2 cellular contexts compared by ENCODE assay signal in the genomic region with DNA sequence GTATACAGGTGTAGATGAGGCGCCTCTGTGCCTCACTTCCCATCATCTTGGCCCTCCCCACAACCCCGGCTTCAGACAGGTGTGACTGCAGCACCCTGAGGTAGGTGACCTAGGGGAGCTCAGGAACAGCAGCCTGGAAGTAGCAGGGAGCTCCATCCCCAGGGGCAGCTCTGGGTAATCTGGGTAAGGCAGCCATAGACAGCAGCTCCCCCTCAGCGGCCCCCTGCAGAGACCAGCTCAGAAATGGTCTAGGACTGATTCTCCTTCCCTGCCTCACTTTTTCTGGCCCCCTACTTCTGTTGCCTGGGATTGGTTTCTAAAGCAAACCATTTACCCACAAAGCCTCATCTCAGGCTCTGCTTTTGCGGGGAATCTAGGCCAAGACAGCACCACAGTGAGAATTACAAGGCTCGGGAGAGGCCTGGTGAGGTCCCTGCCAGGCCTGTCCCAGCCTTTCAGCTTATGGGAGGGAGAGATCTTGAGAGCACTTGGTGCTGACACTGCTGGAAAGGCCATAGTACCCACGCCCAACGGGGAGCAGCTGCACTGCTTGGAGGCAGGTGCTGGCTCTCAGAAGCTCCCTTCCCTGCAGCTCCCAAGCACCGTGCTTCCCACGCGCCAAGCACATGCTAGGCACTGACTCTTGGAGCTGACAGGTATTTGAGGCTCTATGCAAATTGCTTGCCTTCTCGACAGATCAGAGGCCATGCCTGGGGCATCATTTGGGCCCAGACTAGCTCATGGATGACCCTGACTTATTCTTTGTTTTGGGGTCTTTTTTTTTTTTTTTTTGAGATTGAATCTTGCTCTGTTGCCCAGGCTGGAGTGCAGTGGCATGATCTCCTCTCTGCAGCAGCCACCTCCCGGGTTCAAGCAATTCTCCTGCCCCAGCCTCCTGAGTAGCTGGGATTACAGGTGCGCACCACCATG.
TF ChIP-seq lines count a peak whose summit lies in the region.

No MANE protein-coding gene starts in this region.

TF ChIP-seq in GM23338, 12 proteins besides CTCF, POLR2A, EP300 and RAD21 (continues in another document):
- TF ChIP-seq, protein P1, sequence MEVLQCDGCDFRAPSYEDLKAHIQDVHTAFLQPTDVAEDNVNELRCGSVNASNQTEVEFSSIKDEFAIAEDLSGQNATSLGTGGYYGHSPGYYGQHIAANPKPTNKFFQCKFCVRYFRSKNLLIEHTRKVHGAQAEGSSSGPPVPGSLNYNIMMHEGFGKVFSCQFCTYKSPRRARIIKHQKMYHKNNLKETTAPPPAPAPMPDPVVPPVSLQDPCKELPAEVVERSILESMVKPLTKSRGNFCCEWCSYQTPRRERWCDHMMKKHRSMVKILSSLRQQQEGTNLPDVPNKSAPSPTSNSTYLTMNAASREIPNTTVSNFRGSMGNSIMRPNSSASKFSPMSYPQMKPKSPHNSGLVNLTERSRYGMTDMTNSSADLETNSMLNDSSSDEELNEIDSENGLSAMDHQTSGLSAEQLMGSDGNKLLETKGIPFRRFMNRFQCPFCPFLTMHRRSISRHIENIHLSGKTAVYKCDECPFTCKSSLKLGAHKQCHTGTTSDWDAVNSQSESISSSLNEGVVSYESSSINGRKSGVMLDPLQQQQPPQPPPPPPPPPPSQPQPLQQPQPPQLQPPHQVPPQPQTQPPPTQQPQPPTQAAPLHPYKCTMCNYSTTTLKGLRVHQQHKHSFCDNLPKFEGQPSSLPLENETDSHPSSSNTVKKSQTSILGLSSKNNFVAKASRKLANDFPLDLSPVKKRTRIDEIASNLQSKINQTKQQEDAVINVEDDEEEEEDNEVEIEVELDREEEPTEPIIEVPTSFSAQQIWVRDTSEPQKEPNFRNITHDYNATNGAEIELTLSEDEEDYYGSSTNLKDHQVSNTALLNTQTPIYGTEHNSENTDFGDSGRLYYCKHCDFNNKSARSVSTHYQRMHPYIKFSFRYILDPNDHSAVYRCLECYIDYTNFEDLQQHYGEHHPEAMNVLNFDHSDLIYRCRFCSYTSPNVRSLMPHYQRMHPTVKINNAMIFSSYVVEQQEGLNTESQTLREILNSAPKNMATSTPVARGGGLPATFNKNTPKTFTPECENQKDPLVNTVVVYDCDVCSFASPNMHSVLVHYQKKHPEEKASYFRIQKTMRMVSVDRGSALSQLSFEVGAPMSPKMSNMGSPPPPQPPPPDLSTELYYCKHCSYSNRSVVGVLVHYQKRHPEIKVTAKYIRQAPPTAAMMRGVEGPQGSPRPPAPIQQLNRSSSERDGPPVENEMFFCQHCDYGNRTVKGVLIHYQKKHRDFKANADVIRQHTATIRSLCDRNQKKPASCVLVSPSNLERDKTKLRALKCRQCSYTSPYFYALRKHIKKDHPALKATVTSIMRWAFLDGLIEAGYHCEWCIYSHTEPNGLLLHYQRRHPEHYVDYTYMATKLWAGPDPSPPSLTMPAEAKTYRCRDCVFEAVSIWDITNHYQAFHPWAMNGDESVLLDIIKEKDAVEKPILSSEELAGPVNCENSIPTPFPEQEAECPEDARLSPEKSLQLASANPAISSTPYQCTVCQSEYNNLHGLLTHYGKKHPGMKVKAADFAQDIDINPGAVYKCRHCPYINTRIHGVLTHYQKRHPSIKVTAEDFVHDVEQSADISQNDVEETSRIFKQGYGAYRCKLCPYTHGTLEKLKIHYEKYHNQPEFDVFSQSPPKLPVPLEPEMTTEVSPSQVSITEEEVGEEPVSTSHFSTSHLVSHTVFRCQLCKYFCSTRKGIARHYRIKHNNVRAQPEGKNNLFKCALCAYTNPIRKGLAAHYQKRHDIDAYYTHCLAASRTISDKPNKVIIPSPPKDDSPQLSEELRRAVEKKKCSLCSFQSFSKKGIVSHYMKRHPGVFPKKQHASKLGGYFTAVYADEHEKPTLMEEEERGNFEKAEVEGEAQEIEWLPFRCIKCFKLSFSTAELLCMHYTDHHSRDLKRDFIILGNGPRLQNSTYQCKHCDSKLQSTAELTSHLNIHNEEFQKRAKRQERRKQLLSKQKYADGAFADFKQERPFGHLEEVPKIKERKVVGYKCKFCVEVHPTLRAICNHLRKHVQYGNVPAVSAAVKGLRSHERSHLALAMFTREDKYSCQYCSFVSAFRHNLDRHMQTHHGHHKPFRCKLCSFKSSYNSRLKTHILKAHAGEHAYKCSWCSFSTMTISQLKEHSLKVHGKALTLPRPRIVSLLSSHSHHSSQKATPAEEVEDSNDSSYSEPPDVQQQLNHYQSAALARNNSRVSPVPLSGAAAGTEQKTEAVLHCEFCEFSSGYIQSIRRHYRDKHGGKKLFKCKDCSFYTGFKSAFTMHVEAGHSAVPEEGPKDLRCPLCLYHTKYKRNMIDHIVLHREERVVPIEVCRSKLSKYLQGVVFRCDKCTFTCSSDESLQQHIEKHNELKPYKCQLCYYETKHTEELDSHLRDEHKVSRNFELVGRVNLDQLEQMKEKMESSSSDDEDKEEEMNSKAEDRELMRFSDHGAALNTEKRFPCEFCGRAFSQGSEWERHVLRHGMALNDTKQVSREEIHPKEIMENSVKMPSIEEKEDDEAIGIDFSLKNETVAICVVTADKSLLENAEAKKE (CRISPR knock-in tag; IDR thresholded peaks at IDR 0.05): no peak
- no peak for TF ChIP-seq STAT1 (IDR thresholded peaks at IDR 0.05; ENCODE audit: unreplicated experiment)
- TF ChIP-seq CREB1 (CRISPR knock-in tag; IDR thresholded peaks at IDR 0.05; ENCODE audit: low read depth): no peak
- TF ChIP-seq, protein P2, sequence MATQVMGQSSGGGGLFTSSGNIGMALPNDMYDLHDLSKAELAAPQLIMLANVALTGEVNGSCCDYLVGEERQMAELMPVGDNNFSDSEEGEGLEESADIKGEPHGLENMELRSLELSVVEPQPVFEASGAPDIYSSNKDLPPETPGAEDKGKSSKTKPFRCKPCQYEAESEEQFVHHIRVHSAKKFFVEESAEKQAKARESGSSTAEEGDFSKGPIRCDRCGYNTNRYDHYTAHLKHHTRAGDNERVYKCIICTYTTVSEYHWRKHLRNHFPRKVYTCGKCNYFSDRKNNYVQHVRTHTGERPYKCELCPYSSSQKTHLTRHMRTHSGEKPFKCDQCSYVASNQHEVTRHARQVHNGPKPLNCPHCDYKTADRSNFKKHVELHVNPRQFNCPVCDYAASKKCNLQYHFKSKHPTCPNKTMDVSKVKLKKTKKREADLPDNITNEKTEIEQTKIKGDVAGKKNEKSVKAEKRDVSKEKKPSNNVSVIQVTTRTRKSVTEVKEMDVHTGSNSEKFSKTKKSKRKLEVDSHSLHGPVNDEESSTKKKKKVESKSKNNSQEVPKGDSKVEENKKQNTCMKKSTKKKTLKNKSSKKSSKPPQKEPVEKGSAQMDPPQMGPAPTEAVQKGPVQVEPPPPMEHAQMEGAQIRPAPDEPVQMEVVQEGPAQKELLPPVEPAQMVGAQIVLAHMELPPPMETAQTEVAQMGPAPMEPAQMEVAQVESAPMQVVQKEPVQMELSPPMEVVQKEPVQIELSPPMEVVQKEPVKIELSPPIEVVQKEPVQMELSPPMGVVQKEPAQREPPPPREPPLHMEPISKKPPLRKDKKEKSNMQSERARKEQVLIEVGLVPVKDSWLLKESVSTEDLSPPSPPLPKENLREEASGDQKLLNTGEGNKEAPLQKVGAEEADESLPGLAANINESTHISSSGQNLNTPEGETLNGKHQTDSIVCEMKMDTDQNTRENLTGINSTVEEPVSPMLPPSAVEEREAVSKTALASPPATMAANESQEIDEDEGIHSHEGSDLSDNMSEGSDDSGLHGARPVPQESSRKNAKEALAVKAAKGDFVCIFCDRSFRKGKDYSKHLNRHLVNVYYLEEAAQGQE (IDR thresholded peaks at IDR 0.05; ENCODE audit: unreplicated experiment): no peak
- TF ChIP-seq, protein P3, sequence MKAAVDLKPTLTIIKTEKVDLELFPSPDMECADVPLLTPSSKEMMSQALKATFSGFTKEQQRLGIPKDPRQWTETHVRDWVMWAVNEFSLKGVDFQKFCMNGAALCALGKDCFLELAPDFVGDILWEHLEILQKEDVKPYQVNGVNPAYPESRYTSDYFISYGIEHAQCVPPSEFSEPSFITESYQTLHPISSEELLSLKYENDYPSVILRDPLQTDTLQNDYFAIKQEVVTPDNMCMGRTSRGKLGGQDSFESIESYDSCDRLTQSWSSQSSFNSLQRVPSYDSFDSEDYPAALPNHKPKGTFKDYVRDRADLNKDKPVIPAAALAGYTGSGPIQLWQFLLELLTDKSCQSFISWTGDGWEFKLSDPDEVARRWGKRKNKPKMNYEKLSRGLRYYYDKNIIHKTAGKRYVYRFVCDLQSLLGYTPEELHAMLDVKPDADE (IDR thresholded peaks at IDR 0.05): no peak
- TF ChIP-seq EZH2 (IDR thresholded peaks at IDR 0.05; ENCODE audit: low read depth, unreplicated experiment): no peak

TF ChIP-seq in GM12878, 131 proteins besides CTCF, POLR2A, EP300 and RAD21 (continues in another document):
- TF ChIP-seq MTA3 (IDR thresholded peaks at IDR 0.05; ENCODE audit: borderline replicate concordance, low read length) (no peak), SREBF2 (IDR thresholded peaks at IDR 0.05; ENCODE audit: low read length) (no peak), ZBED1 (IDR thresholded peaks at IDR 0.05; ENCODE audit: borderline replicate concordance) (no peak), CHD2 (IDR thresholded peaks at IDR 0.05; ENCODE audit: borderline replicate concordance, low read depth, low read length) (no peak), CREM (IDR thresholded peaks at IDR 0.05; ENCODE audit: low read depth) (no peak), BCL11A (IDR thresholded peaks at IDR 0.05; ENCODE audit: low read depth, low read length) (no peak), POLR2AphosphoS2 (IDR thresholded peaks at IDR 0.05; ENCODE audit: low read depth, low read length) (no peak), GABPA (IDR thresholded peaks at IDR 0.05; ENCODE audit: low read depth) (no peak), FOXM1 (IDR thresholded peaks at IDR 0.05; ENCODE audit: low read depth, low read length) (no peak), SMARCA5 (IDR thresholded peaks at IDR 0.05) (no peak), TCF12 (IDR thresholded peaks at IDR 0.05; ENCODE audit: low read depth, low read length) (no peak), SIX5 (IDR thresholded peaks at IDR 0.05; ENCODE audit: low read depth, low read length, severe bottlenecking) (no peak), MTA2 (IDR thresholded peaks at IDR 0.05; ENCODE audit: low read depth) (no peak), EZH2 (IDR thresholded peaks at IDR 0.05; ENCODE audit: borderline replicate concordance, control insufficient read depth, low read depth, low read length) (no peak), NFXL1 (IDR thresholded peaks at IDR 0.05; ENCODE audit: borderline replicate concordance) (no peak)
- TF ChIP-seq, protein P4, sequence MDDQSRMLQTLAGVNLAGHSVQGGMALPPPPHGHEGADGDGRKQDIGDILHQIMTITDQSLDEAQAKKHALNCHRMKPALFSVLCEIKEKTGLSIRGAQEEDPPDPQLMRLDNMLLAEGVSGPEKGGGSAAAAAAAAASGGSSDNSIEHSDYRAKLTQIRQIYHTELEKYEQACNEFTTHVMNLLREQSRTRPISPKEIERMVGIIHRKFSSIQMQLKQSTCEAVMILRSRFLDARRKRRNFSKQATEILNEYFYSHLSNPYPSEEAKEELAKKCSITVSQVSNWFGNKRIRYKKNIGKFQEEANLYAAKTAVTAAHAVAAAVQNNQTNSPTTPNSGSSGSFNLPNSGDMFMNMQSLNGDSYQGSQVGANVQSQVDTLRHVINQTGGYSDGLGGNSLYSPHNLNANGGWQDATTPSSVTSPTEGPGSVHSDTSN (IDR thresholded peaks at IDR 0.05; ENCODE audit: insufficient replicate concordance, low read depth, low read length): no peak
- TF ChIP-seq, protein P5, sequence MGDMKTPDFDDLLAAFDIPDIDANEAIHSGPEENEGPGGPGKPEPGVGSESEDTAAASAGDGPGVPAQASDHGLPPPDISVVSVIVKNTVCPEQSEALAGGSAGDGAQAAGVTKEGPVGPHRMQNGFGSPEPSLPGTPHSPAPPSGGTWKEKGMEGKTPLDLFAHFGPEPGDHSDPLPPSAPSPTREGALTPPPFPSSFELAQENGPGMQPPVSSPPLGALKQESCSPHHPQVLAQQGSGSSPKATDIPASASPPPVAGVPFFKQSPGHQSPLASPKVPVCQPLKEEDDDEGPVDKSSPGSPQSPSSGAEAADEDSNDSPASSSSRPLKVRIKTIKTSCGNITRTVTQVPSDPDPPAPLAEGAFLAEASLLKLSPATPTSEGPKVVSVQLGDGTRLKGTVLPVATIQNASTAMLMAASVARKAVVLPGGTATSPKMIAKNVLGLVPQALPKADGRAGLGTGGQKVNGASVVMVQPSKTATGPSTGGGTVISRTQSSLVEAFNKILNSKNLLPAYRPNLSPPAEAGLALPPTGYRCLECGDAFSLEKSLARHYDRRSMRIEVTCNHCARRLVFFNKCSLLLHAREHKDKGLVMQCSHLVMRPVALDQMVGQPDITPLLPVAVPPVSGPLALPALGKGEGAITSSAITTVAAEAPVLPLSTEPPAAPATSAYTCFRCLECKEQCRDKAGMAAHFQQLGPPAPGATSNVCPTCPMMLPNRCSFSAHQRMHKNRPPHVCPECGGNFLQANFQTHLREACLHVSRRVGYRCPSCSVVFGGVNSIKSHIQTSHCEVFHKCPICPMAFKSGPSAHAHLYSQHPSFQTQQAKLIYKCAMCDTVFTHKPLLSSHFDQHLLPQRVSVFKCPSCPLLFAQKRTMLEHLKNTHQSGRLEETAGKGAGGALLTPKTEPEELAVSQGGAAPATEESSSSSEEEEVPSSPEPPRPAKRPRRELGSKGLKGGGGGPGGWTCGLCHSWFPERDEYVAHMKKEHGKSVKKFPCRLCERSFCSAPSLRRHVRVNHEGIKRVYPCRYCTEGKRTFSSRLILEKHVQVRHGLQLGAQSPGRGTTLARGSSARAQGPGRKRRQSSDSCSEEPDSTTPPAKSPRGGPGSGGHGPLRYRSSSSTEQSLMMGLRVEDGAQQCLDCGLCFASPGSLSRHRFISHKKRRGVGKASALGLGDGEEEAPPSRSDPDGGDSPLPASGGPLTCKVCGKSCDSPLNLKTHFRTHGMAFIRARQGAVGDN (IDR thresholded peaks at IDR 0.05): no peak
- TF ChIP-seq, protein P6, sequence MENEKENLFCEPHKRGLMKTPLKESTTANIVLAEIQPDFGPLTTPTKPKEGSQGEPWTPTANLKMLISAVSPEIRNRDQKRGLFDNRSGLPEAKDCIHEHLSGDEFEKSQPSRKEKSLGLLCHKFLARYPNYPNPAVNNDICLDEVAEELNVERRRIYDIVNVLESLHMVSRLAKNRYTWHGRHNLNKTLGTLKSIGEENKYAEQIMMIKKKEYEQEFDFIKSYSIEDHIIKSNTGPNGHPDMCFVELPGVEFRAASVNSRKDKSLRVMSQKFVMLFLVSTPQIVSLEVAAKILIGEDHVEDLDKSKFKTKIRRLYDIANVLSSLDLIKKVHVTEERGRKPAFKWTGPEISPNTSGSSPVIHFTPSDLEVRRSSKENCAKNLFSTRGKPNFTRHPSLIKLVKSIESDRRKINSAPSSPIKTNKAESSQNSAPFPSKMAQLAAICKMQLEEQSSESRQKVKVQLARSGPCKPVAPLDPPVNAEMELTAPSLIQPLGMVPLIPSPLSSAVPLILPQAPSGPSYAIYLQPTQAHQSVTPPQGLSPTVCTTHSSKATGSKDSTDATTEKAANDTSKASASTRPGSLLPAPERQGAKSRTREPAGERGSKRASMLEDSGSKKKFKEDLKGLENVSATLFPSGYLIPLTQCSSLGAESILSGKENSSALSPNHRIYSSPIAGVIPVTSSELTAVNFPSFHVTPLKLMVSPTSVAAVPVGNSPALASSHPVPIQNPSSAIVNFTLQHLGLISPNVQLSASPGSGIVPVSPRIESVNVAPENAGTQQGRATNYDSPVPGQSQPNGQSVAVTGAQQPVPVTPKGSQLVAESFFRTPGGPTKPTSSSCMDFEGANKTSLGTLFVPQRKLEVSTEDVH (IDR thresholded peaks at IDR 0.05; ENCODE audit: low read depth, partially characterized antibody): no peak
- TF ChIP-seq, protein P7, sequence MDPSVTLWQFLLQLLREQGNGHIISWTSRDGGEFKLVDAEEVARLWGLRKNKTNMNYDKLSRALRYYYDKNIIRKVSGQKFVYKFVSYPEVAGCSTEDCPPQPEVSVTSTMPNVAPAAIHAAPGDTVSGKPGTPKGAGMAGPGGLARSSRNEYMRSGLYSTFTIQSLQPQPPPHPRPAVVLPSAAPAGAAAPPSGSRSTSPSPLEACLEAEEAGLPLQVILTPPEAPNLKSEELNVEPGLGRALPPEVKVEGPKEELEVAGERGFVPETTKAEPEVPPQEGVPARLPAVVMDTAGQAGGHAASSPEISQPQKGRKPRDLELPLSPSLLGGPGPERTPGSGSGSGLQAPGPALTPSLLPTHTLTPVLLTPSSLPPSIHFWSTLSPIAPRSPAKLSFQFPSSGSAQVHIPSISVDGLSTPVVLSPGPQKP (IDR thresholded peaks at IDR 0.05; ENCODE audit: low read depth, low read length): no peak
